26 cellular contexts compared by ENCODE assay signal in genomic region chr4:25245181-25245580, GRCh38.
"Had no signal": no experiment of that assay in that cellular context is flagged by ENCODE, and none has a peak within 500 bp of the region (broad histone marks: within the 10 kb centered on the region; RNA-seq: fewer than 3 reads in every experiment).

No MANE protein-coding gene starts in this region.

- H3K27me3 ChIP-seq: adrenal gland, body of pancreas had no signal

- H3K9me3 ChIP-seq: adrenal gland, body of pancreas had no signal

- H3K4me3 ChIP-seq: adrenal gland, body of pancreas had no signal

- H3K4me3 Mint-ChIP-seq: activated CD4-positive, alpha-beta T cell treated with anti-CD3 and anti-CD28 coated beads, Interleukin-2, amount 10 ng/mL, durations not matched to agents 7 days and 5 days; activated CD8-positive, alpha-beta memory T cell treated with anti-CD3 and anti-CD28 coated beads, Interleukin-2, amount 10 ng/mL, durations not matched to agents 7 days and 5 days; activated CD8-positive, alpha-beta T cell treated with anti-CD3 and anti-CD28 coated beads, Interleukin-2, amount 10 ng/mL, durations not matched to agents 7 days and 5 days; activated naive CD4-positive, alpha-beta T cell treated with anti-CD3 and anti-CD28 coated beads for 36 hours; activated naive CD4-positive, alpha-beta T cell treated with anti-CD3 and anti-CD28 coated beads, Interleukin-2, amount 50 U/mL, for 24 hours; activated naive CD8-positive, alpha-beta T cell treated with anti-CD3 and anti-CD28 coated beads for 36 hours; activated naive CD8-positive, alpha-beta T cell treated with anti-CD3 and anti-CD28 coated beads, Interleukin-2, amount 50 U/mL, for 24 hours; activated T-helper 1 cell treated with anti-CD3 and anti-CD28 coated beads, Interleukin-12 subunit alpha, Interleukin-12 subunit beta, Interleukin-2, Interleukin-4 antibody, amounts not matched to agents 30 ng/mL and 10 ng/mL and 1 ng/mL, durations not matched to agents 14 hours and 24 hours and 36 hours had no signal

- H3K27ac Mint-ChIP-seq: activated CD4-positive, alpha-beta T cell treated with anti-CD3 and anti-CD28 coated beads, Interleukin-2, amount 10 ng/mL, durations not matched to agents 7 days and 5 days; activated CD8-positive, alpha-beta memory T cell treated with anti-CD3 and anti-CD28 coated beads, Interleukin-2, amount 10 ng/mL, durations not matched to agents 7 days and 5 days; activated CD8-positive, alpha-beta T cell treated with anti-CD3 and anti-CD28 coated beads, Interleukin-2, amount 10 ng/mL, durations not matched to agents 7 days and 5 days; activated naive CD4-positive, alpha-beta T cell treated with anti-CD3 and anti-CD28 coated beads for 36 hours; activated naive CD4-positive, alpha-beta T cell treated with anti-CD3 and anti-CD28 coated beads, Interleukin-2, amount 50 U/mL, for 24 hours; activated naive CD8-positive, alpha-beta T cell treated with anti-CD3 and anti-CD28 coated beads for 36 hours; activated naive CD8-positive, alpha-beta T cell treated with anti-CD3 and anti-CD28 coated beads, Interleukin-2, amount 50 U/mL, for 24 hours; activated T-helper 1 cell treated with anti-CD3 and anti-CD28 coated beads, Interleukin-12 subunit alpha, Interleukin-12 subunit beta, Interleukin-2, Interleukin-4 antibody, amounts not matched to agents 30 ng/mL and 10 ng/mL and 1 ng/mL, durations not matched to agents 14 hours and 24 hours and 36 hours; activated T-helper 2 cell treated with anti-CD3 and anti-CD28 coated beads, Interferon-gamma antibody, Interleukin-2, Interleukin-4, amounts not matched to agents 10 μg/mL and 5 μg/mL and 100 μg/mL, durations not matched to agents 14 hours and 24 hours and 36 hours had no signal

- H3K27ac ChIP-seq: adrenal gland, body of pancreas had no signal

- H3K27me3 Mint-ChIP-seq: activated CD4-positive, alpha-beta T cell treated with anti-CD3 and anti-CD28 coated beads, Interleukin-2, amount 10 ng/mL, durations not matched to agents 7 days and 5 days; activated CD8-positive, alpha-beta memory T cell treated with anti-CD3 and anti-CD28 coated beads, Interleukin-2, amount 10 ng/mL, durations not matched to agents 7 days and 5 days; activated naive CD4-positive, alpha-beta T cell treated with anti-CD3 and anti-CD28 coated beads, Interleukin-2, amount 50 U/mL, for 24 hours; activated naive CD8-positive, alpha-beta T cell treated with anti-CD3 and anti-CD28 coated beads for 36 hours; activated naive CD8-positive, alpha-beta T cell treated with anti-CD3 and anti-CD28 coated beads, Interleukin-2, amount 50 U/mL, for 24 hours had no signal

- H3K36me3 ChIP-seq: adrenal gland had no signal

- H3K4me1 ChIP-seq: adrenal gland had no signal

- DNase-seq: activated CD4-positive, alpha-beta T cell treated with anti-CD3 and anti-CD28 coated beads for 1 hour; activated CD4-positive, alpha-beta T cell treated with anti-CD3 and anti-CD28 coated beads for 4 hours; activated CD4-positive, alpha-beta T cell treated with anti-CD3 and anti-CD28 coated beads, Interleukin-2, amount 10 ng/mL, durations not matched to agents 7 days and 5 days; activated CD4-positive, alpha-beta T cell treated with anti-CD3 and anti-CD28 coated beads, Interleukin-2, amount 50 U/mL, for 48 hours; activated CD8-positive, alpha-beta memory T cell treated with anti-CD3 and anti-CD28 coated beads, Interleukin-2, amount 10 ng/mL, durations not matched to agents 7 days and 5 days; activated CD8-positive, alpha-beta memory T cell treated with anti-CD3 and anti-CD28 coated beads, Interleukin-2, amount 50 U/mL, for 4 hours; activated CD8-positive, alpha-beta T cell treated with anti-CD3 and anti-CD28 coated beads, Interleukin-2, amount 10 ng/mL, durations not matched to agents 7 days and 5 days; activated effector memory CD4-positive, alpha-beta T cell treated with anti-CD3 and anti-CD28 coated beads, Interleukin-2, amount 50 U/mL, for 16 hours; activated naive CD4-positive, alpha-beta T cell treated with anti-CD3 and anti-CD28 coated beads for 36 hours; activated naive CD8-positive, alpha-beta T cell treated with anti-CD3 and anti-CD28 coated beads for 36 hours; activated naive CD8-positive, alpha-beta T cell treated with anti-CD3 and anti-CD28 coated beads, Interleukin-2, amount 50 U/mL, for 24 hours; activated T-cell treated with anti-CD3 and anti-CD28 coated beads, Interleukin-2, amount 50 U/mL, for 1 hour; activated T-cell treated with anti-CD3 and anti-CD28 coated beads, Interleukin-2, amount 50 U/mL, for 48 hours; adrenal gland; amygdala; aorta; body of pancreas; caudate nucleus; effector CD8-positive, alpha-beta T cell; foreskin fibroblast; head of caudate nucleus; T-helper 2 cell had no signal

- ATAC-seq: activated CD8-positive, alpha-beta memory T cell treated with anti-CD3 and anti-CD28 coated beads, Interleukin-2, amount 10 ng/mL, durations not matched to agents 7 days and 5 days; activated CD8-positive, alpha-beta T cell treated with anti-CD3 and anti-CD28 coated beads, Interleukin-2, amount 10 ng/mL, durations not matched to agents 7 days and 5 days; activated naive CD8-positive, alpha-beta T cell treated with anti-CD3 and anti-CD28 coated beads, Interleukin-2, amount 50 U/mL, for 24 hours; body of pancreas; esophagus mucosa had no signal
